In the genomic region with DNA sequence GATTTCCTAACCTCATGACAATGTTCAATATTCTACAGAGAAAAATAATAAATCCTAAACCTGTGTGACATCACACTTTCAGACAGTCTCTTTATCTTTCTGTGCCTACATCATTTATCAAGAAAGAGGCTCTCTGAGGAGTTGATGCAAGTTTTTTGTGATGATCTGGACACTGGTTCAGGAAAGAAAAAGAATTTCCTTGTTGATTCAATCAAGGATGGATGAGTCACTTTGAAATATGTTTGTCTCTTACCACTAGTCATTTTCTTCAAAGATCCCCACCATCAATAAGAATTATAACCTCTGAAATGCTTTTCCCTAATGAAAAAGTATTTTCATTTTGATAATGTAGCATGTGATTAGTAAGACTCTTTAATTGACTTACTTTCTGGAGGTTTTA, we compare ENCODE assay signal across 28 cellular contexts.
"Had no signal": no experiment of that assay in that cellular context is flagged by ENCODE, and none has a peak within 500 bp of the region (broad histone marks: within the 10 kb centered on the region; RNA-seq: fewer than 3 reads in every experiment).

No MANE protein-coding gene starts in this region.

- H3K4me1 ChIP-seq: colonic mucosa, esophagus squamous epithelium, gastroesophageal sphincter, heart left ventricle, left lung, lower lobe of right lung had no signal

- H3K4me3 ChIP-seq: colonic mucosa, esophagus squamous epithelium, gastroesophageal sphincter, heart left ventricle, hepatocyte, left lung, lower lobe of right lung, mucosa of descending colon had no signal

- H3K36me3 ChIP-seq: colonic mucosa, esophagus squamous epithelium, gastroesophageal sphincter, heart left ventricle, left lung, lower lobe of right lung had no signal

- FAIRE-seq: endometrium, frontal cortex, kidney had no signal

- ATAC-seq: effector memory CD8-positive, alpha-beta T cell; esophagus mucosa; gastroesophageal sphincter; heart left ventricle; left cardiac atrium; left lung; left ventricle myocardium superior; lower lobe of right lung; mucosa of descending colon; naive thymus-derived CD8-positive, alpha-beta T cell had no signal

- H3K4me2 ChIP-seq: hepatocyte had no signal

- H3K27ac ChIP-seq: colonic mucosa, epithelial cell of prostate, esophagus squamous epithelium, gastroesophageal sphincter, heart left ventricle, hepatocyte, left lung, lower lobe of right lung had no signal

- DNase-seq: colonic mucosa; cortex of kidney; effector CD8-positive, alpha-beta T cell; effector memory CD8-positive, alpha-beta T cell; endodermal cell; erythroblast; esophagus squamous epithelium; foreskin fibroblast; heart left ventricle; hypothalamus; immature natural killer cell; islet precursor cell; kidney; kidney glomerular epithelial cell; left cardiac atrium; left lung; left ventricle myocardium superior; lower lobe of right lung; mesenchymal stem cell; mucosa of descending colon; naive B cell; naive thymus-derived CD8-positive, alpha-beta T cell had no signal

- H3K27me3 ChIP-seq: colonic mucosa, esophagus squamous epithelium, gastroesophageal sphincter, heart left ventricle, left lung had no signal

- H3K9me3 ChIP-seq: colonic mucosa, esophagus squamous epithelium, gastroesophageal sphincter, heart left ventricle, left lung, lower lobe of right lung, mucosa of descending colon had no signal
